6 cellular contexts compared by ENCODE assay signal in genomic region chr2:146912536-146912935, GRCh38.
"Had no signal": no experiment of that assay in that cellular context is flagged by ENCODE, and none has a peak within 500 bp of the region (broad histone marks: within the 10 kb centered on the region; RNA-seq: fewer than 3 reads in every experiment).

No MANE protein-coding gene starts in this region.

- DNase-seq: H9, HCEC 1CT, IMR-90, KG1 had no signal

- H2AFZ ChIP-seq: GM23338 had no signal

- H3K4me2 ChIP-seq: GM23338 had no signal

- H3K4me3 ChIP-seq: GM23338, K562 had no signal
